In genomic region chr20:63698739-63699465, GRCh38 we compare ENCODE assay signal across 8 cellular contexts. TPM values are rescaled to one million over a fixed set of nuclear protein-coding genes. Genes with fewer than 3 reads are reported as not detected.
DNase-seq lines count a peak whose midpoint lies in the region.

No MANE protein-coding gene starts in this region.

- no peak overlapping the region for H2AFZ ChIP-seq in Karpas-422 (ENCODE audit: low read length)

- H3K36me3 ChIP-seq in Karpas-422 (ENCODE audit: insufficient read depth, low read length), result peaks cover 9% of the 10 kb centered on the region; the same call in 1 of the 2 replicates

- H3K9me3 ChIP-seq in Karpas-422 (ENCODE audit: low read length), result no peaks in the 10 kb centered on the region

- H3K27me3 ChIP-seq in Karpas-422 (ENCODE audit: low read length), result no peaks in the 10 kb centered on the region

- no peak overlapping the region for H3K4me3 ChIP-seq in Karpas-422 (ENCODE audit: low read length)

- H3K9ac ChIP-seq in Karpas-422 (ENCODE audit: low read length), result no peak overlapping the region

- peak; percentile 77 for DNase-seq in GM04504 (ENCODE audit: low read depth)
- peak; percentile 91 for DNase-seq in RKO (ENCODE audit: low spot score)
- peak; percentile 89 for DNase-seq in dermis blood vessel endothelial cell
- peak; percentile 71 for DNase-seq in non-pigmented ciliary epithelial cell (ENCODE audit: low read depth)
- DNase-seq in SKM-1 treated with dmso at 0.1 percent for 144 hours (lab: John Stamatoyannopoulos, UW; ENCODE audit: unreplicated experiment), result no peak
- DNase-seq in NCI-H345 treated with DMSO at 0.1 percent for 48 hours (lab: John Stamatoyannopoulos, UW; ENCODE audit: unreplicated experiment), result no peak
- DNase-seq in Karpas-422, result no peak
- DNase-seq in SK-N-DZ (ENCODE audit: low spot score), result no peak

- no peak overlapping the region for H3K4me2 ChIP-seq in Karpas-422 (ENCODE audit: low read depth, low read length, poor library complexity, severe bottlenecking)

- no peaks in the 10 kb centered on the region for H3K9me2 ChIP-seq in Karpas-422 (replicated peaks; ENCODE audit: insufficient read depth, low read length)

- peaks cover 7% of the 10 kb centered on the region for H3K4me1 ChIP-seq in Karpas-422 (ENCODE audit: low read length)

- H3K79me2 ChIP-seq in Karpas-422 (ENCODE audit: low read length), result no peaks in the 10 kb centered on the region

- no peak overlapping the region for H3K27ac ChIP-seq in Karpas-422 (ENCODE audit: low read length)

- no peaks in the 10 kb centered on the region for H4K20me1 ChIP-seq in Karpas-422 (ENCODE audit: insufficient read depth, low read depth, low read length)

RNA-seq across cellular contexts. Expression of gene TNFRSF6B, which starts 2.5 kb away (rescaled TPM):
- total RNA-seq in dermis blood vessel endothelial cell, result 16.8 and 22.0 TPM in 2 replicates
- total RNA-seq in Karpas-422 (2014; rRNA removed; shearing (Covaris generic); ENCODE audit: low replicate concordance), result 2.5 and 4.6 TPM in 2 replicates
- polyA plus RNA-seq in SK-N-DZ (2014; cell fraction: cytosol; rRNA removed), result 0.69 and 1.8 TPM in 2 replicates
- polyA plus RNA-seq in SK-N-DZ (2014; cell fraction: nucleus; rRNA removed), result 2.0 and 15.0 TPM in 2 replicates

RNA-seq across cellular contexts. Expression of gene ARFRP1, which starts 8.9 kb away (rescaled TPM):
- 46.9 and 48.3 TPM in 2 replicates for total RNA-seq in dermis blood vessel endothelial cell
- 15.1 and 30.2 TPM in 2 replicates for total RNA-seq in Karpas-422 (2014; rRNA removed; shearing (Covaris generic); ENCODE audit: low replicate concordance)
- polyA plus RNA-seq in SK-N-DZ (2014; cell fraction: cytosol; rRNA removed), result 72.1 and 74.1 TPM in 2 replicates
- polyA plus RNA-seq in SK-N-DZ (2014; cell fraction: nucleus; rRNA removed), result 137 and 172 TPM in 2 replicates

RNA-seq across cellular contexts. Expression of gene ZGPAT, which starts 8.9 kb away (rescaled TPM):
- total RNA-seq in dermis blood vessel endothelial cell, result 25.6 and 29.1 TPM in 2 replicates
- 12.2 and 33.6 TPM in 2 replicates for total RNA-seq in Karpas-422 (2014; rRNA removed; shearing (Covaris generic); ENCODE audit: low replicate concordance)
- 22.1 and 62.6 TPM in 2 replicates for polyA plus RNA-seq in SK-N-DZ (2014; cell fraction: cytosol; rRNA removed)
- 151 and 241 TPM in 2 replicates for polyA plus RNA-seq in SK-N-DZ (2014; cell fraction: nucleus; rRNA removed)

RNA-seq across cellular contexts. Expression of gene LIME1, which starts 37.6 kb away (rescaled TPM):
- 3.4 and 3.7 TPM in 2 replicates for total RNA-seq in dermis blood vessel endothelial cell
- 3.4 and 9.8 TPM in 2 replicates for total RNA-seq in Karpas-422 (2014; rRNA removed; shearing (Covaris generic); ENCODE audit: low replicate concordance)
- 22.8 and 33.6 TPM in 2 replicates for polyA plus RNA-seq in SK-N-DZ (2014; cell fraction: cytosol; rRNA removed)
- 394 and 517 TPM in 2 replicates for polyA plus RNA-seq in SK-N-DZ (2014; cell fraction: nucleus; rRNA removed)

RNA-seq across cellular contexts. Expression of gene SLC2A4RG, which starts 40.7 kb away (rescaled TPM):
- total RNA-seq in dermis blood vessel endothelial cell, result 11.7 and 24.1 TPM in 2 replicates
- total RNA-seq in Karpas-422 (2014; rRNA removed; shearing (Covaris generic); ENCODE audit: low replicate concordance), result 18.6 and 37.9 TPM in 2 replicates
- polyA plus RNA-seq in SK-N-DZ (2014; cell fraction: cytosol; rRNA removed), result 50.4 and 67.1 TPM in 2 replicates
- 316 and 353 TPM in 2 replicates for polyA plus RNA-seq in SK-N-DZ (2014; cell fraction: nucleus; rRNA removed)

Comparison
In these comparisons a context has a peak if more than half of its experiments do, and no peak if none do; other contexts are left out.
1. DNase-seq: peak in GM04504 (single experiment), RKO (single experiment), dermis blood vessel endothelial cell (single experiment) and non-pigmented ciliary epithelial cell (single experiment); none in SKM-1 treated with dmso at 0.1 percent for 144 hours (single experiment), NCI-H345 treated with DMSO at 0.1 percent for 48 hours (single experiment), Karpas-422 (single experiment) and SK-N-DZ (single experiment).